Comparison of ENCODE assay signal across 18 cellular contexts in the genomic region with DNA sequence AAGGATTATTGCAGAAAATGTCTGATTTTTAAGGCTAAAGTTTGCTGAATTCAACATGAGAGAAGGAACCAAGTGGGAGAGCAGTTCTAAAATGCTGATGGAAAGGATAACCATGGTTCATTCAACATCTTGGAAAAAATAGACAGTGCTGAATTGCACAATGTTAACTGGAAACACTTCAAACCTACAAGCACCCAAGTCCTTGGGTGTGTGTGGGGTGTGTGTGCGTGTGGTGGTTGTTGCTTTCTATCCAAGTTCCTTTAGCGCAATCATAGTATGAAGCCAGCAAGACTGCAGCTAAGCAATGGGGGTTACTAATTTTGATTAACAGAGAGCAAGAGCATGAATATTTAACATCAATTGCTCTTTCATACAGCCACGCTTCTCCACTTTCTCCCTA. TPM values are rescaled to one million over a fixed set of nuclear protein-coding genes. Genes with fewer than 3 reads are reported as not detected.
DNase-seq lines count a peak whose midpoint lies in the region; ATAC-seq and TF ChIP-seq lines count a peak whose summit lies in the region.
"Had no signal": no experiment of that assay in that cellular context is flagged by ENCODE, and none has a peak within 500 bp of the region (broad histone marks: within the 10 kb centered on the region; RNA-seq: fewer than 3 reads in every experiment).

No MANE protein-coding gene starts in this region.

- H3K27ac Mint-ChIP-seq in MCF 10A (ENCODE audit: low read depth, unreplicated experiment), result no peak overlapping the region
- H3K27ac Mint-ChIP-seq: activated CD8-positive, alpha-beta T cell treated with anti-CD3 and anti-CD28 coated beads for 36 hours; activated T-cell treated with anti-CD3 and anti-CD28 coated beads, Interleukin-2, amount 50 U/mL, for 72 hours; stimulated activated naive CD8-positive, alpha-beta T cell treated with anti-CD3 and anti-CD28 coated beads, Interleukin-15, Interleukin-2, amounts not matched to agents 100 ng/mL and 50 ng/mL, for 24 hours; WTC11 had no signal

- H3K27me3 ChIP-seq in HUES64 (ENCODE audit: insufficient read depth, low read length), result no peaks in the 10 kb centered on the region
- no peaks in the 10 kb centered on the region for H3K27me3 ChIP-seq in left lung
- no peaks in the 10 kb centered on the region for H3K27me3 ChIP-seq in stomach

- H3K4me1 ChIP-seq in HUES64 (ENCODE audit: insufficient read depth, low read length) (peaks cover 22% of the 10 kb centered on the region), left lung (no peaks in the 10 kb centered on the region), stomach (peaks cover 0 to 28% (median 14%) of the 10 kb centered on the region in 4 donors)
- H3K4me1 ChIP-seq: prostate gland had no signal

- CTCF ChIA-PET in MCF 10A (lab: Yijun Ruan, JAX), result interaction anchor here (0.6 to 3.4 kb wide), 5 partner anchors 14 to 662 kb away, joined by 3 to 24 read pairs (median 4); no protein-coding TSS in a partner anchor

- 89% methylated on average over 3 of the region's 3 CpGs for WGBS in HUES64
- 51 to 74% (median 71%) methylated on average over 3 of the region's 3 CpGs for WGBS in stomach, 5 donors

- POLR2A ChIA-PET in MCF 10A (lab: Yijun Ruan, JAX), result interaction anchor here (0.7 kb wide), 2 partner anchors 81 to 728 kb away, joined by 3 read pairs; no protein-coding TSS in a partner anchor

- H3K36me3 ChIP-seq in HUES64 (ENCODE audit: insufficient read depth, low read length) (no peaks in the 10 kb centered on the region), left lung (no peaks in the 10 kb centered on the region), stomach (no peaks in the 10 kb centered on the region)
- H3K36me3 ChIP-seq: prostate gland had no signal

- H3K36me3 Mint-ChIP-seq in MCF 10A (ENCODE audit: insufficient read depth, unreplicated experiment), result no peaks in the 10 kb centered on the region
- H3K36me3 Mint-ChIP-seq: WTC11 had no signal

- intact Hi-C loops in left lung (cut with DNase I), result no loop called here
- intact Hi-C loops in stomach (cut with DNase I; ENCODE audit: low total_unique reads), result no loop called here
- intact Hi-C loops in MCF 10A (cut with micrococcal nuclease), result no loop called here

- no peaks in the 10 kb centered on the region for H3K9me3 Mint-ChIP-seq in MCF 10A (ENCODE audit: unreplicated experiment)
- H3K9me3 Mint-ChIP-seq: activated CD8-positive, alpha-beta T cell treated with anti-CD3 and anti-CD28 coated beads for 36 hours; activated T-cell treated with anti-CD3 and anti-CD28 coated beads, Interleukin-2, amount 50 U/mL, for 72 hours; stimulated activated naive CD8-positive, alpha-beta T cell treated with anti-CD3 and anti-CD28 coated beads, Interleukin-15, Interleukin-2, amounts not matched to agents 100 ng/mL and 50 ng/mL, for 24 hours; WTC11 had no signal

- H3K27me3 Mint-ChIP-seq in MCF 10A (ENCODE audit: insufficient read depth, unreplicated experiment), result peaks cover under 1% of the 10 kb centered on the region

- no peaks in the 10 kb centered on the region for H3K9me3 ChIP-seq in HUES64 (ENCODE audit: insufficient read depth, low read depth, low read length)
- H3K9me3 ChIP-seq in left lung, result no peaks in the 10 kb centered on the region
- H3K9me3 ChIP-seq in stomach, result no peaks in the 10 kb centered on the region
- H3K9me3 ChIP-seq: prostate gland had no signal

- no peak overlapping the region for H3K27ac ChIP-seq in HUES64 (ENCODE audit: low read depth, low read length)
- no peak overlapping the region for H3K27ac ChIP-seq in left lung
- H3K27ac ChIP-seq in stomach, result peak overlapping the region in 4 of 5 donors; percentile 30 to 83 (median 58)
- H3K27ac ChIP-seq: prostate gland had no signal

- no peak for TF ChIP-seq CTCF in epithelial cell of proximal tubule (conservative IDR thresholded peaks at IDR 0.05; ENCODE audit: low read depth, low read length)
- TF ChIP-seq CTCF in left lung (IDR thresholded peaks at IDR 0.05), result no peak
- TF ChIP-seq CTCF in stomach (IDR thresholded peaks at IDR 0.05), result no peak
- TF ChIP-seq CTCF in MCF 10A (IDR thresholded peaks at IDR 0.05; ENCODE audit: unreplicated experiment), result no peak

- no peak for TF ChIP-seq POLR2A in stomach (IDR thresholded peaks at IDR 0.05)

- no peak overlapping the region for H3K4me3 Mint-ChIP-seq in MCF 10A (ENCODE audit: unreplicated experiment)
- H3K4me3 Mint-ChIP-seq: activated CD8-positive, alpha-beta T cell treated with anti-CD3 and anti-CD28 coated beads for 36 hours; activated T-cell treated with anti-CD3 and anti-CD28 coated beads, Interleukin-2, amount 50 U/mL, for 72 hours; stimulated activated naive CD8-positive, alpha-beta T cell treated with anti-CD3 and anti-CD28 coated beads, Interleukin-15, Interleukin-2, amounts not matched to agents 100 ng/mL and 50 ng/mL, for 24 hours; WTC11 had no signal

- H3K9ac ChIP-seq in HUES64 (ENCODE audit: low read depth, low read length), result peak overlapping the region; percentile 13; the same call in 1 of the 2 replicates

- ATAC-seq in left lung (peak; percentile 62), GM19452 (IDR thresholded peaks at IDR 0.05; ENCODE audit: unreplicated experiment) (no peak)
- ATAC-seq: activated CD8-positive, alpha-beta T cell treated with anti-CD3 and anti-CD28 coated beads for 36 hours; activated T-cell treated with anti-CD3 and anti-CD28 coated beads, Interleukin-2, amount 50 U/mL, for 72 hours; Right ventricle myocardium inferior had no signal

- DNase-seq in epithelial cell of proximal tubule (ENCODE audit: low read depth) (no peak), left lung (no peak), stomach (no peak), midbrain (lab: John Stamatoyannopoulos, UW) (no peak), MCF 10A (ENCODE audit: unreplicated experiment) (no peak), retina (no peak)
- DNase-seq: activated CD8-positive, alpha-beta T cell treated with anti-CD3 and anti-CD28 coated beads for 36 hours; activated T-cell treated with anti-CD3 and anti-CD28 coated beads, Interleukin-2, amount 50 U/mL, for 72 hours; GDM1; MM.1S; NCI-H1930; NCI-H446 treated with DMSO at 0.1 percent for 48 hours had no signal

- no peak overlapping the region for H3K4me3 ChIP-seq in HUES64 (ENCODE audit: low read length)
- peak overlapping the region; percentile 44 for H3K4me3 ChIP-seq in epithelial cell of proximal tubule (ENCODE audit: low read depth, low read length)
- H3K4me3 ChIP-seq in left lung, result no peak overlapping the region
- peak overlapping the region in 3 of 4 donors; percentile 3 to 41 (median 9) for H3K4me3 ChIP-seq in stomach
- H3K4me3 ChIP-seq: prostate gland had no signal

- H3K4me1 Mint-ChIP-seq in MCF 10A (ENCODE audit: insufficient read depth, unreplicated experiment), result peaks cover 5% of the 10 kb centered on the region

- no TSS peak for BruUV-seq in MCF 10A (replicated peaks; lab: Mats Ljungman, UMichigan)

- no peak for TF ChIP-seq EP300 in stomach (IDR thresholded peaks at IDR 0.05)

RNA-seq across cellular contexts. Expression of a gene that starts 29.3 kb away (rescaled TPM):
- polyA plus RNA-seq in HUES64 (2013, experiment 1 of 2), result 43.8 TPM
- 57.0 TPM for polyA plus RNA-seq in HUES64 (2013, experiment 2 of 2)
- 68.3 and 79.8 TPM in 2 replicates for total RNA-seq in epithelial cell of proximal tubule
- total RNA-seq in left lung, result 10 to 100 TPM; 43.9 to 49.3 TPM
- 10 to 100 TPM; 28.4 to 75.5 (median 54.3) TPM for total RNA-seq in stomach
- 100 to 1,000 TPM in 1 of 3 donors, 10 to 100 TPM in 2; 55.7 to 108 (median 76.5) TPM for polyA plus RNA-seq in stomach
- total RNA-seq in MCF 10A (2022), result 49.2 and 57.5 TPM in 2 replicates

Comparison
In these comparisons a context has a peak if more than half of its experiments do, and no peak if none do; other contexts are left out.
1. H3K27ac ChIP-seq: peak in stomach (4 of 5); none in HUES64 (single experiment) and left lung (0 of 2).
2. H3K4me3 ChIP-seq: peak in epithelial cell of proximal tubule (single experiment) and stomach (3 of 4); none in HUES64 (single experiment) and left lung (0 of 2).